In genomic region chr1:228979325-228979699, GRCh38 we compare ENCODE assay signal across 2 cellular contexts.
TF ChIP-seq lines count a peak whose summit lies in the region.

No MANE protein-coding gene starts in this region.

TF ChIP-seq in GM23338, 12 proteins besides CTCF, POLR2A, EP300 and RAD21 (continued from another document):
- TF ChIP-seq ZNF462 (CRISPR knock-in tag; IDR thresholded peaks at IDR 0.05): no peak
- TF ChIP-seq ZNF114 (CRISPR knock-in tag; IDR thresholded peaks at IDR 0.05): no peak
- no peak for TF ChIP-seq NANOG (IDR thresholded peaks at IDR 0.05; ENCODE audit: borderline replicate concordance)
- TF ChIP-seq STAT1 (IDR thresholded peaks at IDR 0.05; ENCODE audit: unreplicated experiment): no peak
- no peak for TF ChIP-seq EZH2phosphoT487 (IDR thresholded peaks at IDR 0.05; ENCODE audit: unreplicated experiment)
- TF ChIP-seq POLR2AphosphoS5 (IDR thresholded peaks at IDR 0.05; ENCODE audit: low read depth): no peak
- TF ChIP-seq ETS1 (IDR thresholded peaks at IDR 0.05): no peak
- TF ChIP-seq JUNB (IDR thresholded peaks at IDR 0.05; ENCODE audit: unreplicated experiment): no peak

TF ChIP-seq in H1, 55 proteins besides CTCF, POLR2A, EP300 and RAD21 (continued from another document):
- TF ChIP-seq USF2 (IDR thresholded peaks at IDR 0.05; ENCODE audit: low read length): no peak
- TF ChIP-seq RXRA (IDR thresholded peaks at IDR 0.05; ENCODE audit: insufficient read depth, low read depth, low read length): no peak
- no peak for TF ChIP-seq YY1 (IDR thresholded peaks at IDR 0.05; ENCODE audit: low read depth, low read length)
- TF ChIP-seq JUND (IDR thresholded peaks at IDR 0.05; ENCODE audit: low read length): no peak
- no peak for TF ChIP-seq CHD2 (IDR thresholded peaks at IDR 0.05; ENCODE audit: low read length)
- no peak for TF ChIP-seq POU5F1 (IDR thresholded peaks at IDR 0.05; ENCODE audit: low read depth, low read length)
- TF ChIP-seq TBP (IDR thresholded peaks at IDR 0.05; ENCODE audit: low read depth, low read length): no peak
- no peak for TF ChIP-seq CHD1 (IDR thresholded peaks at IDR 0.05; ENCODE audit: low read depth, low read length)
- TF ChIP-seq NANOG (IDR thresholded peaks at IDR 0.05; ENCODE audit: insufficient read depth, low read depth, low read length, poor library complexity, severe bottlenecking): no peak
- TF ChIP-seq SRF (IDR thresholded peaks at IDR 0.05; ENCODE audit: low read depth, low read length): no peak
